ENCODE assay signal across 22 cellular contexts in the genomic region with DNA sequence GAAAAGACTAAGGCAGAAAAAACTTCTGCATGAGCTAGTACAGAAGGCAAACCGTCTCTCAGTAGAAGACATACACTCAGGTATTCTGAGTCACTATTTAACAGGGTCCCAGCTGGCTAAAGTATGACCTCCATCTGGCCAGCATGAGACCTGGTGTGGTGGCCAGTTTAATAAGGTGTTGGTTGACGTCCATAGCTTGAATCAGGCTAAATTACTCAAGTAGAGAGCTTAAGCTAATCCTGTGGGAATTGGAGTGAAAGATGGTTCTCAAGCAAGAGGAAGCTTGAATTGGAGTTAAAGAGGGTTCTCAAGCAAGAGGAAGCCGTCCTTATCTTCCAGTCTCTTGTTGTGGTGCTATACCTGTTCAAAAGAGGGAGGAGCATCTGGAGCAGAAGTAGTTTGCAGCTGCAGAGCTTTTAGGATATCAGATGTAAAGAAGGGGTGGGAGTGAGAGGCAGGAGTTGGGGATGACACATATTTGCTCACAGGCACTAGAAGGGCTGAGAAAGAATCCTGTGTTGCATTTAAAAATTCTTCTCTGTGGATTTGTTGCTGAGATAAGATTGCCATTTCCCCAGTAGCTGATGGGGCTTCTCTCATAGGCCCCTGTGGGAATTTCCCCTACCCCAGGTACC.
A peak's percentile ranks its signal among the peaks of the same experiment; 100 is the strongest.
DNase-seq lines count a peak whose midpoint lies in the region; ATAC-seq and TF ChIP-seq lines count a peak whose summit lies in the region.
"Had no signal": no experiment of that assay in that cellular context is flagged by ENCODE, and none has a peak within 500 bp of the region (broad histone marks: within the 10 kb centered on the region; RNA-seq: fewer than 3 reads in every experiment).

No MANE protein-coding gene starts in this region.

- peaks cover 11% of the 10 kb centered on the region for H3K27me3 Mint-ChIP-seq in T-helper 17 cell
- peaks cover 6% of the 10 kb centered on the region for H3K27me3 Mint-ChIP-seq in activated CD4-positive, alpha-beta T cell treated with anti-CD3 and anti-CD28 coated beads, Interleukin-2, amount 10 ng/mL, durations not matched to agents 7 days and 5 days

- H2BK20ac ChIP-seq in IMR-90 (ENCODE audit: low read depth, low read length), result no peak overlapping the region

- no peaks in the 10 kb centered on the region for H3K79me2 ChIP-seq in osteoblast (ENCODE audit: insufficient read depth, low read length)

- H3K56ac ChIP-seq in IMR-90 (ENCODE audit: extremely low read depth, insufficient read depth, low read length), result no peak overlapping the region

- H3K9me1 ChIP-seq in IMR-90 (ENCODE audit: insufficient read depth, low read length), result peaks cover 21% of the 10 kb centered on the region

- H4K20me1 ChIP-seq in IMR-90 (ENCODE audit: insufficient read depth, low read length) (peaks cover 4% of the 10 kb centered on the region; the same call in 1 of the 2 replicates), osteoblast (ENCODE audit: insufficient read depth, low read length) (no peaks in the 10 kb centered on the region)
- H4K20me1 ChIP-seq: BLaER1 had no signal

- H3K9me3 ChIP-seq in IMR-90 (ENCODE audit: control insufficient read depth, insufficient read depth, low read length) (no peaks in the 10 kb centered on the region), T-helper 17 cell (ENCODE audit: control insufficient read depth, low read length, poor library complexity, severe bottlenecking) (no peaks in the 10 kb centered on the region), osteoblast (ENCODE audit: low read depth, low read length) (no peaks in the 10 kb centered on the region)
- H3K9me3 ChIP-seq: BLaER1 had no signal

- TF ChIP-seq CTCF in AG09309 (IDR thresholded peaks at IDR 0.05; ENCODE audit: control insufficient read depth, insufficient read depth, low read depth, low read length, missing control alignments), result no peak
- TF ChIP-seq CTCF in IMR-90 (conservative IDR thresholded peaks at IDR 0.05; ENCODE audit: low read depth, low read length), result no peak
- no peak for TF ChIP-seq CTCF in fibroblast of villous mesenchyme (IDR thresholded peaks at IDR 0.05; ENCODE audit: insufficient read depth, low read depth, low read length)
- TF ChIP-seq CTCF in osteoblast (IDR thresholded peaks at IDR 0.05; ENCODE audit: extremely low read depth, low read depth, low read length), result no peak

- no peak overlapping the region for H2BK15ac ChIP-seq in IMR-90 (ENCODE audit: low read depth, low read length)

- TF ChIP-seq RAD21 in IMR-90 (IDR thresholded peaks at IDR 0.05; ENCODE audit: low read length), result no peak

- TF ChIP-seq POLR2A in IMR-90 (IDR thresholded peaks at IDR 0.05; ENCODE audit: low read depth, low read length), result no peak

- H4K5ac ChIP-seq in IMR-90 (ENCODE audit: low read depth, low read length), result no peak overlapping the region

- H3K27ac Mint-ChIP-seq in T-helper 17 cell, result no peak overlapping the region
- no peak overlapping the region for H3K27ac Mint-ChIP-seq in activated CD4-positive, alpha-beta T cell treated with anti-CD3 and anti-CD28 coated beads, Interleukin-2, amount 10 ng/mL, durations not matched to agents 7 days and 5 days
- H3K27ac Mint-ChIP-seq: GM23338 had no signal

- no peak overlapping the region for H2BK120ac ChIP-seq in IMR-90 (ENCODE audit: low read depth, low read length)

- no peak overlapping the region for H2BK5ac ChIP-seq in IMR-90 (ENCODE audit: low read depth, low read length, poor library complexity, severe bottlenecking)

- H3K18ac ChIP-seq in IMR-90 (ENCODE audit: low read depth, low read length), result no peak overlapping the region

- no peak overlapping the region for H4K91ac ChIP-seq in IMR-90 (ENCODE audit: insufficient read depth, low read depth, low read length)

- H2AFZ ChIP-seq in IMR-90 (replicated peaks; ENCODE audit: low read length, poor library complexity) (no peak overlapping the region), osteoblast (ENCODE audit: low read length) (no peak overlapping the region)
- H2AFZ ChIP-seq: GM23338 had no signal

- H3K23ac ChIP-seq in IMR-90 (ENCODE audit: low read depth, low read length), result no peak overlapping the region

- no peaks in the 10 kb centered on the region for H3K9me3 Mint-ChIP-seq in activated CD4-positive, alpha-beta T cell treated with anti-CD3 and anti-CD28 coated beads, Interleukin-2, amount 10 ng/mL, durations not matched to agents 7 days and 5 days
- H3K9me3 Mint-ChIP-seq: CD4-positive, alpha-beta memory T cell; GM23338 had no signal

- dilution Hi-C loops in IMR-90 (cut with HindIII; ENCODE audit: low sequenced_read_pairs, unreplicated experiment), result no loop called here

- H3K4me1 Mint-ChIP-seq in T-helper 17 cell, result peaks cover 12% of the 10 kb centered on the region
- H3K4me1 Mint-ChIP-seq in activated CD4-positive, alpha-beta T cell treated with anti-CD3 and anti-CD28 coated beads, Interleukin-2, amount 10 ng/mL, durations not matched to agents 7 days and 5 days, result no peaks in the 10 kb centered on the region
- H3K4me1 Mint-ChIP-seq: CD4-positive, alpha-beta memory T cell; GM23338 had no signal

- no peaks in the 10 kb centered on the region for H3K36me3 ChIP-seq in IMR-90 (ENCODE audit: control insufficient read depth, insufficient read depth, low read length)
- no peaks in the 10 kb centered on the region for H3K36me3 ChIP-seq in osteoblast (ENCODE audit: insufficient read depth, low read length)
- H3K36me3 ChIP-seq: BLaER1 had no signal

- H3K27ac ChIP-seq in IMR-90 (ENCODE audit: insufficient read depth, low read length) (no peak overlapping the region), osteoblast (ENCODE audit: low read depth, low read length) (no peak overlapping the region)
- H3K27ac ChIP-seq: BLaER1, RWPE1 had no signal

- intact Hi-C loops in IMR-90 (cut with micrococcal nuclease), result loop anchor here (10.0 kb wide), 1 partner anchor 181 kb away; no protein-coding TSS in a partner anchor

- no peak overlapping the region for H3K4me3 ChIP-seq in AG09309 (ENCODE audit: control insufficient read depth, low read depth, low read length)
- no peak overlapping the region for H3K4me3 ChIP-seq in IMR-90 (ENCODE audit: insufficient read depth, low read depth, low read length)
- no peak overlapping the region for H3K4me3 ChIP-seq in fibroblast of villous mesenchyme (ENCODE audit: low read depth, low read length)
- no peak overlapping the region for H3K4me3 ChIP-seq in osteoblast (ENCODE audit: insufficient read depth, low read length)
- H3K4me3 ChIP-seq: BLaER1, GM23338 had no signal

- H3K14ac ChIP-seq in IMR-90 (replicated peaks; ENCODE audit: low read depth, low read length), result no peak overlapping the region

- POLR2A ChIA-PET in IMR-90 (lab: Charles Lee; ENCODE audit: unreplicated experiment), result no interaction called here
- POLR2A ChIA-PET in activated CD4-positive, alpha-beta T cell treated with anti-CD3 and anti-CD28 coated beads, Interleukin-2, amount 10 ng/mL, durations not matched to agents 7 days and 5 days (lab: Charles Lee), result no interaction called here

- no peak overlapping the region for H2AK5ac ChIP-seq in IMR-90 (ENCODE audit: low read depth, low read length)

- no peak overlapping the region for H3K4me2 ChIP-seq in IMR-90 (ENCODE audit: low read depth, low read length)
- H3K4me2 ChIP-seq in osteoblast (ENCODE audit: insufficient read depth, low read length), result no peak overlapping the region
- H3K4me2 ChIP-seq: BLaER1, GM23338 had no signal

- ATAC-seq in IMR-90 (ENCODE audit: low read depth) (peak; percentile 27; the same call in 1 of the 2 replicates), T-helper 17 cell (peak; percentile 53), HG03469 (IDR thresholded peaks at IDR 0.05; ENCODE audit: unreplicated experiment) (no peak)
- ATAC-seq: HCT116, SK-N-SH treated with all-trans-retinoic acid at 6 μM for 48 hours had no signal

- no peak overlapping the region for H3K4me3 Mint-ChIP-seq in T-helper 17 cell
- H3K4me3 Mint-ChIP-seq in activated CD4-positive, alpha-beta T cell treated with anti-CD3 and anti-CD28 coated beads, Interleukin-2, amount 10 ng/mL, durations not matched to agents 7 days and 5 days, result no peak overlapping the region
- H3K4me3 Mint-ChIP-seq: CD4-positive, alpha-beta memory T cell; GM23338 had no signal

- H3K4ac ChIP-seq in IMR-90 (ENCODE audit: low read depth, low read length), result no peak overlapping the region

- H3K4me1 ChIP-seq in IMR-90 (ENCODE audit: control insufficient read depth, insufficient read depth, low read length), result peaks cover 26% of the 10 kb centered on the region
- peaks cover 26% of the 10 kb centered on the region for H3K4me1 ChIP-seq in osteoblast (ENCODE audit: insufficient read depth, low read length)
- H3K4me1 ChIP-seq: BLaER1 had no signal

- H3K36me3 Mint-ChIP-seq in T-helper 17 cell (ENCODE audit: low read depth), result no peaks in the 10 kb centered on the region
- no peaks in the 10 kb centered on the region for H3K36me3 Mint-ChIP-seq in activated CD4-positive, alpha-beta T cell treated with anti-CD3 and anti-CD28 coated beads, Interleukin-2, amount 10 ng/mL, durations not matched to agents 7 days and 5 days (ENCODE audit: low read depth)
- H3K36me3 Mint-ChIP-seq: CD4-positive, alpha-beta memory T cell had no signal

- peak; percentile 37 for DNase-seq in AG09309 (ENCODE audit: low read depth)
- peak; percentile 41 for DNase-seq in IMR-90
- DNase-seq in T-helper 17 cell, result no peak
- DNase-seq in fibroblast of villous mesenchyme (ENCODE audit: low read depth), result peak; percentile 48
- DNase-seq in activated CD4-positive, alpha-beta T cell treated with anti-CD3 and anti-CD28 coated beads, Interleukin-2, amount 10 ng/mL, durations not matched to agents 7 days and 5 days, result no peak
- DNase-seq in osteoblast (ENCODE audit: insufficient read length, low spot score, missing footprints), result no peak
- no peak for DNase-seq in RPMI8226
- DNase-seq: CD4-positive, alpha-beta memory T cell; DMS153; GF-D8; KG1; MV-4-11; NCI-H1694 treated with DMSO at 0.1 percent for 48 hours; NCI-H69; NK-92 treated with Interleukin-12 subunit alpha and Interleukin-12 subunit beta, amount 100 ng/mL, for 24 hours; SIG-M5 had no signal

- in situ Hi-C loops in IMR-90 (cut with MboI; ENCODE audit: low sequenced_read_pairs), result no loop called here

- no TSS peak for BruUV-seq in IMR-90 (replicated peaks; lab: Mats Ljungman, UMichigan)

- peaks cover 0 to 12% of the 10 kb centered on the region in 2 experiments; a peak in 2 of 4 replicates for H3K79me1 ChIP-seq in IMR-90 (ENCODE audit: low read depth in 1 of 2, low read length in 2 of 2)

- 86% methylated on average over 2 of the region's 3 CpGs; no CpG with 5 or more reads in 1 of the 2 experiments for WGBS in IMR-90 (ENCODE audit: extremely low coverage in 2 of 2, insufficient read length in 1 of 2), 2 experiments

- no peaks in the 10 kb centered on the region for H3K27me3 ChIP-seq in IMR-90 (ENCODE audit: control insufficient read depth, insufficient read depth, low read length)
- H3K27me3 ChIP-seq in osteoblast (ENCODE audit: insufficient read depth, low read length), result no peaks in the 10 kb centered on the region
- H3K27me3 ChIP-seq: BLaER1 had no signal

- CTCF ChIA-PET in IMR-90 (lab: Yijun Ruan, JAX), result no interaction called here
- CTCF ChIA-PET in activated CD4-positive, alpha-beta T cell treated with anti-CD3 and anti-CD28 coated beads, Interleukin-2, amount 10 ng/mL, durations not matched to agents 7 days and 5 days (lab: Charles Lee), result interaction anchor here (0.6 to 1.3 kb wide), 2 partner anchors 17 to 1550 kb away, joined by 3 to 4 read pairs; no protein-coding TSS in a partner anchor

- no peak overlapping the region for H2AK9ac ChIP-seq in IMR-90 (replicated peaks; ENCODE audit: low read depth, low read length, poor library complexity)

- H3K9ac ChIP-seq in IMR-90 (ENCODE audit: low read depth, low read length), result no peak overlapping the region
- H3K9ac ChIP-seq: BLaER1 had no signal

- H4K8ac ChIP-seq in IMR-90 (ENCODE audit: low read depth in 2 of 2, low read length in 2 of 2), result no peak overlapping the region

Comparison
In these comparisons a context has a peak if more than half of its experiments do, and no peak if none do; other contexts are left out.
1. DNase-seq: peak in AG09309 (single experiment), IMR-90 (single experiment) and fibroblast of villous mesenchyme (single experiment); none in T-helper 17 cell (0 of 3), activated CD4-positive, alpha-beta T cell treated with anti-CD3 and anti-CD28 coated beads, Interleukin-2, amount 10 ng/mL, durations not matched to agents 7 days and 5 days (single experiment), osteoblast (single experiment) and RPMI8226 (single experiment).